20 cellular contexts compared by ENCODE assay signal in genomic region chr20:63070301-63070625, GRCh38.
"Had no signal": no experiment of that assay in that cellular context is flagged by ENCODE, and none has a peak within 500 bp of the region (broad histone marks: within the 10 kb centered on the region; RNA-seq: fewer than 3 reads in every experiment).

No MANE protein-coding gene starts in this region.

- H3K4me3 ChIP-seq: breast epithelium had no signal

- H3K36me3 ChIP-seq: breast epithelium had no signal

- H3K27ac ChIP-seq: breast epithelium, KMS-11 had no signal

- ATAC-seq: activated T-cell treated with anti-CD3 and anti-CD28 coated beads, Interleukin-2, amount 50 U/mL, for 4 hours; T-helper 17 cell had no signal

- DNase-seq: activated CD4-positive, alpha-beta memory T cell treated with anti-CD3 and anti-CD28 coated beads for 36 hours; activated CD4-positive, alpha-beta T cell treated with anti-CD3 and anti-CD28 coated beads, Interleukin-2, amount 10 ng/mL, durations not matched to agents 7 days and 5 days; activated CD4-positive, CD25-positive, alpha-beta regulatory T cell; activated CD8-positive, alpha-beta memory T cell treated with anti-CD3 and anti-CD28 coated beads for 24 hours; activated gamma-delta T cell treated with Interleukin-2 at 50 U/mL for 16 hours; activated naive CD4-positive, alpha-beta T cell treated with anti-CD3 and anti-CD28 coated beads, Interleukin-2, amount 10 ng/mL, durations not matched to agents 7 days and 5 days; activated naive CD8-positive, alpha-beta T cell treated with anti-CD3 and anti-CD28 coated beads for 36 hours; activated T-cell treated with anti-CD3 and anti-CD28 coated beads, Interleukin-2, amount 50 U/mL, for 4 hours; central memory CD4-positive, alpha-beta T cell; NCI-H1417 treated with DMSO at 0.1 percent for 48 hours; NCI-H1694; NCI-H345; NCI-H510A treated with DMSO at 0.1 percent for 48 hours; NCI-H69; NK-92 treated with Interleukin-12 subunit alpha and Interleukin-12 subunit beta, amount 100 ng/mL, for 24 hours; SHP77 treated with DMSO at 0.1 percent for 48 hours; T-helper 9 cell had no signal

- H3K4me1 ChIP-seq: breast epithelium had no signal

- H3K4me3 Mint-ChIP-seq: activated CD4-positive, alpha-beta memory T cell treated with anti-CD3 and anti-CD28 coated beads for 36 hours; activated CD4-positive, alpha-beta T cell treated with anti-CD3 and anti-CD28 coated beads, Interleukin-2, amount 10 ng/mL, durations not matched to agents 7 days and 5 days; activated naive CD4-positive, alpha-beta T cell treated with anti-CD3 and anti-CD28 coated beads, Interleukin-2, amount 10 ng/mL, durations not matched to agents 7 days and 5 days; activated naive CD8-positive, alpha-beta T cell treated with anti-CD3 and anti-CD28 coated beads for 36 hours; activated T-cell treated with anti-CD3 and anti-CD28 coated beads, Interleukin-2, amount 50 U/mL, for 4 hours; T-helper 17 cell had no signal

- H3K9me3 Mint-ChIP-seq: activated CD4-positive, alpha-beta memory T cell treated with anti-CD3 and anti-CD28 coated beads for 36 hours; activated CD4-positive, alpha-beta T cell treated with anti-CD3 and anti-CD28 coated beads, Interleukin-2, amount 10 ng/mL, durations not matched to agents 7 days and 5 days; activated naive CD4-positive, alpha-beta T cell treated with anti-CD3 and anti-CD28 coated beads, Interleukin-2, amount 10 ng/mL, durations not matched to agents 7 days and 5 days; activated naive CD8-positive, alpha-beta T cell treated with anti-CD3 and anti-CD28 coated beads for 36 hours; activated T-cell treated with anti-CD3 and anti-CD28 coated beads, Interleukin-2, amount 50 U/mL, for 4 hours had no signal

- H3K27ac Mint-ChIP-seq: activated CD4-positive, alpha-beta memory T cell treated with anti-CD3 and anti-CD28 coated beads for 36 hours; activated CD4-positive, alpha-beta T cell treated with anti-CD3 and anti-CD28 coated beads, Interleukin-2, amount 10 ng/mL, durations not matched to agents 7 days and 5 days; activated naive CD4-positive, alpha-beta T cell treated with anti-CD3 and anti-CD28 coated beads, Interleukin-2, amount 10 ng/mL, durations not matched to agents 7 days and 5 days; activated naive CD8-positive, alpha-beta T cell treated with anti-CD3 and anti-CD28 coated beads for 36 hours; T-helper 17 cell had no signal

- H3K36me3 Mint-ChIP-seq: activated CD4-positive, alpha-beta memory T cell treated with anti-CD3 and anti-CD28 coated beads for 36 hours; activated naive CD4-positive, alpha-beta T cell treated with anti-CD3 and anti-CD28 coated beads, Interleukin-2, amount 10 ng/mL, durations not matched to agents 7 days and 5 days; activated naive CD8-positive, alpha-beta T cell treated with anti-CD3 and anti-CD28 coated beads for 36 hours had no signal
